Comparison of ENCODE assay signal across 16 cellular contexts in the genomic region with DNA sequence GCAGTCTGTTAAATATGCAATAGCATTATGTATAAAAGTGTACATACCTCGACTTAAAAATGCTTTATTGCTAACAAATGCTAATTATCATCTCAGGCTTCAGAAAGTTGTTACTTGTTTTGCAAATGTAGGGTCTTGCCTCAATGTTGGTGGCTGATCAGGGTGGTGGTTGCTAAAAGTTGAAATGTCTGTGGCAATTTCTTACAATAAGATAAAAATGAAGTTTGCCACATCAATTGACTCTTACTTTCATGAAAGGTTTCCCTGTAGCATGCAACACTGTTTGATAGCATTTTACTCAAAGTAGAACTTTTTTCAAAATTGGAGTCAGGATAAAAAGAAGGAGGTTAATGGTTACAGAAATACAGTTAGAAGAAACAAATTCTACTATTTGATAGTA.
DNase-seq lines count a peak whose midpoint lies in the region; ATAC-seq and TF ChIP-seq lines count a peak whose summit lies in the region.
"Had no signal": no experiment of that assay in that cellular context is flagged by ENCODE, and none has a peak within 500 bp of the region (broad histone marks: within the 10 kb centered on the region; RNA-seq: fewer than 3 reads in every experiment).

No MANE protein-coding gene starts in this region.

- H3K4me2 ChIP-seq in Loucy (ENCODE audit: low read depth, low read length, poor library complexity, severe bottlenecking) (peak overlapping the region; percentile 41), osteoblast (ENCODE audit: insufficient read depth, low read length) (no peak overlapping the region)

- H3K27me3 Mint-ChIP-seq in activated CD4-positive, alpha-beta T cell treated with anti-CD3 and anti-CD28 coated beads, Interleukin-2, amount 10 ng/mL, durations not matched to agents 7 days and 5 days: no peaks in the 10 kb centered on the region
- no peaks in the 10 kb centered on the region for H3K27me3 Mint-ChIP-seq in activated CD4-positive, alpha-beta T cell treated with anti-CD3 and anti-CD28 coated beads for 36 hours
- peaks cover 5% of the 10 kb centered on the region for H3K27me3 Mint-ChIP-seq in CD4-positive, CD25-positive, alpha-beta regulatory T cell
- H3K27me3 Mint-ChIP-seq in activated naive CD8-positive, alpha-beta T cell: no peaks in the 10 kb centered on the region

- no peaks in the 10 kb centered on the region for H3K9me3 ChIP-seq in CD4-positive, CD25-positive, alpha-beta regulatory T cell (ENCODE audit: control insufficient read depth in 2 of 2, low read length in 2 of 2)
- no peaks in the 10 kb centered on the region for H3K9me3 ChIP-seq in Loucy (ENCODE audit: insufficient read depth, low read depth, low read length)
- no peaks in the 10 kb centered on the region for H3K9me3 ChIP-seq in osteoblast (ENCODE audit: low read depth, low read length)

- peaks cover 3% of the 10 kb centered on the region; the same call in 1 of the 2 replicates for H3F3A ChIP-seq in Loucy (ENCODE audit: low read depth)

- H3K36me3 Mint-ChIP-seq in activated CD4-positive, alpha-beta T cell treated with anti-CD3 and anti-CD28 coated beads, Interleukin-2, amount 10 ng/mL, durations not matched to agents 7 days and 5 days (ENCODE audit: low read depth): peaks cover 5% of the 10 kb centered on the region
- no peaks in the 10 kb centered on the region for H3K36me3 Mint-ChIP-seq in activated CD4-positive, alpha-beta T cell treated with anti-CD3 and anti-CD28 coated beads for 36 hours (ENCODE audit: low read depth)
- no peaks in the 10 kb centered on the region for H3K36me3 Mint-ChIP-seq in CD4-positive, CD25-positive, alpha-beta regulatory T cell
- no peaks in the 10 kb centered on the region for H3K36me3 Mint-ChIP-seq in activated naive CD8-positive, alpha-beta T cell
- H3K36me3 Mint-ChIP-seq: IgD-negative memory B cell had no signal

- peaks cover 44% of the 10 kb centered on the region for H3K4me1 Mint-ChIP-seq in activated CD4-positive, alpha-beta T cell treated with anti-CD3 and anti-CD28 coated beads, Interleukin-2, amount 10 ng/mL, durations not matched to agents 7 days and 5 days
- H3K4me1 Mint-ChIP-seq in activated CD4-positive, alpha-beta T cell treated with anti-CD3 and anti-CD28 coated beads for 36 hours: peaks cover 28% of the 10 kb centered on the region
- peaks cover 4 to 23% (median 10%) of the 10 kb centered on the region in 4 donors for H3K4me1 Mint-ChIP-seq in CD4-positive, CD25-positive, alpha-beta regulatory T cell
- H3K4me1 Mint-ChIP-seq in activated naive CD8-positive, alpha-beta T cell (ENCODE audit: low read depth): peaks cover 33% of the 10 kb centered on the region
- H3K4me1 Mint-ChIP-seq: IgD-negative memory B cell had no signal

- H4K20me1 ChIP-seq in Loucy (ENCODE audit: insufficient read depth, low read length, poor library complexity, severe bottlenecking): no peaks in the 10 kb centered on the region
- H4K20me1 ChIP-seq in osteoblast (ENCODE audit: insufficient read depth, low read length): no peaks in the 10 kb centered on the region

- H3K36me3 ChIP-seq in CD4-positive, CD25-positive, alpha-beta regulatory T cell (ENCODE audit: control insufficient read depth, insufficient read depth, low read length): no peaks in the 10 kb centered on the region
- H3K36me3 ChIP-seq in Loucy (ENCODE audit: insufficient read depth, low read length) (no peaks in the 10 kb centered on the region), osteoblast (ENCODE audit: insufficient read depth, low read length) (no peaks in the 10 kb centered on the region)

- ATAC-seq in activated CD4-positive, alpha-beta T cell treated with anti-CD3 and anti-CD28 coated beads for 36 hours: no peak
- ATAC-seq in CD4-positive, CD25-positive, alpha-beta regulatory T cell (ENCODE audit: low read depth in 2 of 2): no peak
- ATAC-seq in HG02970 (IDR thresholded peaks at IDR 0.05; ENCODE audit: low FRiP score, unreplicated experiment): no peak
- ATAC-seq: Right ventricle myocardium inferior had no signal

- TF ChIP-seq CTCF in Loucy (conservative IDR thresholded peaks at IDR 0.05; ENCODE audit: low read length): no peak
- no peak for TF ChIP-seq CTCF in osteoblast (IDR thresholded peaks at IDR 0.05; ENCODE audit: extremely low read depth, low read depth, low read length)

- H3K4me1 ChIP-seq in CD4-positive, CD25-positive, alpha-beta regulatory T cell (ENCODE audit: control insufficient read depth, insufficient read depth, low read length, poor library complexity, severe bottlenecking): no peaks in the 10 kb centered on the region
- peaks cover 46% of the 10 kb centered on the region for H3K4me1 ChIP-seq in Loucy (ENCODE audit: insufficient read depth, low read length, poor library complexity, severe bottlenecking)
- H3K4me1 ChIP-seq in osteoblast (ENCODE audit: insufficient read depth, low read length): no peaks in the 10 kb centered on the region

- CTCF ChIA-PET in activated CD4-positive, alpha-beta T cell treated with anti-CD3 and anti-CD28 coated beads, Interleukin-2, amount 10 ng/mL, durations not matched to agents 7 days and 5 days (lab: Charles Lee): no interaction called here
- CTCF ChIA-PET in activated CD4-positive, alpha-beta T cell treated with anti-CD3 and anti-CD28 coated beads for 36 hours (lab: Charles Lee): no interaction called here

- no peak overlapping the region for H3K27ac ChIP-seq in CD4-positive, CD25-positive, alpha-beta regulatory T cell (ENCODE audit: insufficient read depth, low read length, poor library complexity, severe bottlenecking)
- no peak overlapping the region for H3K27ac ChIP-seq in osteoblast (ENCODE audit: low read depth, low read length)
- H3K27ac ChIP-seq: C4-2B had no signal

- intact Hi-C loops in activated CD4-positive, alpha-beta T cell treated with anti-CD3 and anti-CD28 coated beads for 36 hours (cut with DNase I, micrococcal nuclease): loop anchor here (5.0 kb wide), 2 partner anchors 34 to 164 kb away; no protein-coding TSS in a partner anchor

- H3K27ac Mint-ChIP-seq in activated CD4-positive, alpha-beta T cell treated with anti-CD3 and anti-CD28 coated beads, Interleukin-2, amount 10 ng/mL, durations not matched to agents 7 days and 5 days: peak overlapping the region; percentile 85
- H3K27ac Mint-ChIP-seq in activated CD4-positive, alpha-beta T cell treated with anti-CD3 and anti-CD28 coated beads for 36 hours: no peak overlapping the region
- peak overlapping the region in 1 of 3 donors; percentile 64 for H3K27ac Mint-ChIP-seq in CD4-positive, CD25-positive, alpha-beta regulatory T cell
- no peak overlapping the region for H3K27ac Mint-ChIP-seq in activated naive CD8-positive, alpha-beta T cell
- H3K27ac Mint-ChIP-seq: IgD-negative memory B cell had no signal

- peak overlapping the region; percentile 30 for H3K9ac ChIP-seq in Loucy (ENCODE audit: low read depth, low read length, poor library complexity, severe bottlenecking)

- no peaks in the 10 kb centered on the region for H3K9me2 ChIP-seq in Loucy (replicated peaks; ENCODE audit: low read depth, low read length)

- H2AFZ ChIP-seq in Loucy (ENCODE audit: low read length) (peak overlapping the region; percentile 16; the same call in 1 of the 2 replicates), osteoblast (ENCODE audit: low read length) (no peak overlapping the region)

- DNase-seq in activated CD4-positive, alpha-beta T cell treated with anti-CD3 and anti-CD28 coated beads, Interleukin-2, amount 10 ng/mL, durations not matched to agents 7 days and 5 days: no peak
- no peak for DNase-seq in activated CD4-positive, alpha-beta T cell treated with anti-CD3 and anti-CD28 coated beads for 36 hours
- no peak for DNase-seq in CD4-positive, CD25-positive, alpha-beta regulatory T cell
- DNase-seq in osteoblast (ENCODE audit: insufficient read length, low spot score, missing footprints): no peak
- DNase-seq in EL: no peak
- DNase-seq: H7, Karpas-422, NCI-H187, NCI-H446 treated with DMSO at 0.1 percent for 48 hours, NCI-H526 treated with DMSO at 0.1 percent for 48 hours had no signal

- H3K4me3 ChIP-seq in CD4-positive, CD25-positive, alpha-beta regulatory T cell (ENCODE audit: low read depth, low read length): no peak overlapping the region
- H3K4me3 ChIP-seq in Loucy (ENCODE audit: low read length, poor library complexity, severe bottlenecking) (peak overlapping the region; percentile 25), osteoblast (ENCODE audit: insufficient read depth, low read length) (no peak overlapping the region)

- peaks cover 18% of the 10 kb centered on the region for H3K79me2 ChIP-seq in Loucy (ENCODE audit: insufficient read depth, low read length)
- no peaks in the 10 kb centered on the region for H3K79me2 ChIP-seq in osteoblast (ENCODE audit: insufficient read depth, low read length)

- no peaks in the 10 kb centered on the region for H3K9me3 Mint-ChIP-seq in activated CD4-positive, alpha-beta T cell treated with anti-CD3 and anti-CD28 coated beads, Interleukin-2, amount 10 ng/mL, durations not matched to agents 7 days and 5 days
- no peaks in the 10 kb centered on the region for H3K9me3 Mint-ChIP-seq in activated CD4-positive, alpha-beta T cell treated with anti-CD3 and anti-CD28 coated beads for 36 hours (ENCODE audit: low read depth)
- no peaks in the 10 kb centered on the region for H3K9me3 Mint-ChIP-seq in CD4-positive, CD25-positive, alpha-beta regulatory T cell
- no peaks in the 10 kb centered on the region for H3K9me3 Mint-ChIP-seq in activated naive CD8-positive, alpha-beta T cell (ENCODE audit: low read depth)
- H3K9me3 Mint-ChIP-seq: IgD-negative memory B cell had no signal

- H3K4me3 Mint-ChIP-seq in activated CD4-positive, alpha-beta T cell treated with anti-CD3 and anti-CD28 coated beads, Interleukin-2, amount 10 ng/mL, durations not matched to agents 7 days and 5 days: peak overlapping the region; percentile 63
- H3K4me3 Mint-ChIP-seq in activated CD4-positive, alpha-beta T cell treated with anti-CD3 and anti-CD28 coated beads for 36 hours: no peak overlapping the region
- peak overlapping the region in 3 of 4 donors; percentile 2 to 48 (median 27) for H3K4me3 Mint-ChIP-seq in CD4-positive, CD25-positive, alpha-beta regulatory T cell
- H3K4me3 Mint-ChIP-seq in activated naive CD8-positive, alpha-beta T cell: peak overlapping the region; percentile 36
- H3K4me3 Mint-ChIP-seq: IgD-negative memory B cell had no signal

- POLR2A ChIA-PET in activated CD4-positive, alpha-beta T cell treated with anti-CD3 and anti-CD28 coated beads, Interleukin-2, amount 10 ng/mL, durations not matched to agents 7 days and 5 days (lab: Charles Lee): no interaction called here
- POLR2A ChIA-PET in activated CD4-positive, alpha-beta T cell treated with anti-CD3 and anti-CD28 coated beads for 36 hours (lab: Charles Lee): no interaction called here

- H3K27me3 ChIP-seq in CD4-positive, CD25-positive, alpha-beta regulatory T cell (ENCODE audit: control insufficient read depth, insufficient read depth, low read length): no peaks in the 10 kb centered on the region
- no peaks in the 10 kb centered on the region for H3K27me3 ChIP-seq in Loucy (ENCODE audit: insufficient read depth, low read length, poor library complexity, severe bottlenecking)
- H3K27me3 ChIP-seq in osteoblast (ENCODE audit: insufficient read depth, low read length): no peaks in the 10 kb centered on the region
